39 cellular contexts compared by ENCODE assay signal in genomic region chr1:53998223-53998622, GRCh38. TPM values are rescaled to one million over a fixed set of nuclear protein-coding genes. Genes with fewer than 3 reads are reported as not detected.
"Had no signal": no experiment of that assay in that cellular context is flagged by ENCODE, and none has a peak within 500 bp of the region (broad histone marks: within the 10 kb centered on the region; RNA-seq: fewer than 3 reads in every experiment).

No MANE protein-coding gene starts in this region.

- H3K4me3 ChIP-seq: adrenal gland, ascending aorta, body of pancreas, breast epithelium, cardiac muscle cell had no signal

- H3K36me3 ChIP-seq: adrenal gland, ascending aorta, brain microvascular endothelial cell, breast epithelium, cardiac muscle cell had no signal

- DNase-seq: activated effector memory CD4-positive, alpha-beta T cell treated with anti-CD3 and anti-CD28 coated beads, Interleukin-2, amount 50 U/mL, for 16 hours; activated effector memory CD4-positive, alpha-beta T cell treated with Interleukin-2 at 50 U/mL for 16 hours; activated gamma-delta T cell; activated gamma-delta T cell treated with Interleukin-2 at 50 U/mL for 16 hours; activated naive CD4-positive, alpha-beta T cell; activated naive CD4-positive, alpha-beta T cell treated with anti-CD3 and anti-CD28 coated beads for 36 hours; activated naive CD4-positive, alpha-beta T cell treated with anti-CD3 and anti-CD28 coated beads, Interleukin-2, amount 10 ng/mL, durations not matched to agents 7 days and 5 days; activated naive CD4-positive, alpha-beta T cell treated with anti-CD3 and anti-CD28 coated beads, Interleukin-2, amount 50 U/mL, for 16 hours; activated naive CD4-positive, alpha-beta T cell treated with Interleukin-2 at 50 U/mL for 16 hours; activated naive CD8-positive, alpha-beta T cell treated with anti-CD3 and anti-CD28 coated beads for 36 hours; activated naive CD8-positive, alpha-beta T cell treated with anti-CD3 and anti-CD28 coated beads, Interleukin-2, amount 10 ng/mL, durations not matched to agents 7 days and 5 days; activated naive CD8-positive, alpha-beta T cell treated with anti-CD3 and anti-CD28 coated beads, Interleukin-2, amount 50 U/mL, for 24 hours; activated T-cell treated with anti-CD3 and anti-CD28 coated beads, Interleukin-2, amount 50 U/mL, for 4 hours; activated T-cell treated with anti-CD3 and anti-CD28 coated beads, Interleukin-2, amount 50 U/mL, for 48 hours; activated T-cell treated with anti-CD3 and anti-CD28 coated beads, Interleukin-2, amount 50 U/mL, for 72 hours; adrenal gland; amniotic stem cell; amygdala; anterior cingulate cortex; aorta; body of pancreas; brain microvascular endothelial cell; caudate nucleus; central memory CD4-positive, alpha-beta T cell; cerebellar nuclear complex had no signal

- H3K4me1 ChIP-seq: adrenal gland, ascending aorta, body of pancreas, breast epithelium had no signal

- FAIRE-seq: astrocyte, bronchial epithelial cell, colon had no signal

- H3K9me3 ChIP-seq: adrenal gland, ascending aorta, body of pancreas, breast epithelium had no signal

- H3K27me3 ChIP-seq: adrenal gland, ascending aorta, body of pancreas, brain microvascular endothelial cell, breast epithelium, cardiac muscle cell had no signal

- H3K27ac ChIP-seq: adrenal gland, ascending aorta, body of pancreas, brain microvascular endothelial cell, breast epithelium, cardiac muscle cell had no signal

- ATAC-seq: activated naive CD4-positive, alpha-beta T cell treated with anti-CD3 and anti-CD28 coated beads, Interleukin-2, amount 50 U/mL, for 72 hours; activated naive CD8-positive, alpha-beta T cell treated with anti-CD3 and anti-CD28 coated beads, Interleukin-2, amount 50 U/mL, for 24 hours; activated T-cell treated with anti-CD3 and anti-CD28 coated beads, Interleukin-2, amount 50 U/mL, for 4 hours; activated T-cell treated with anti-CD3 and anti-CD28 coated beads, Interleukin-2, amount 50 U/mL, for 72 hours; activated T-helper 17 cell treated with anti-CD3 and anti-CD28 coated beads, Interleukin-2, amount 50 U/mL, for 72 hours; body of pancreas had no signal

RNA-seq across cellular contexts. Expression of gene LDLRAD1, which starts 19.8 kb away (rescaled TPM):
- total RNA-seq: activated naive CD4-positive, alpha-beta T cell treated with anti-CD3 and anti-CD28 coated beads for 36 hours; activated naive CD4-positive, alpha-beta T cell treated with anti-CD3 and anti-CD28 coated beads, Interleukin-2, amount 50 U/mL, for 72 hours; activated naive CD8-positive, alpha-beta T cell treated with anti-CD3 and anti-CD28 coated beads for 36 hours; activated naive CD8-positive, alpha-beta T cell treated with anti-CD3 and anti-CD28 coated beads, Interleukin-2, amount 10 ng/mL, durations not matched to agents 7 days and 5 days; activated T-cell treated with anti-CD3 and anti-CD28 coated beads, Interleukin-2, amount 50 U/mL, for 4 hours; activated T-cell treated with anti-CD3 and anti-CD28 coated beads, Interleukin-2, amount 50 U/mL, for 72 hours; activated T-helper 1 cell treated with anti-CD3 and anti-CD28 coated beads, Interleukin-12 subunit alpha, Interleukin-12 subunit beta, Interleukin-2, Interleukin-4 antibody, amounts not matched to agents 30 ng/mL and 10 ng/mL and 1 ng/mL, durations not matched to agents 14 hours and 24 hours and 36 hours; activated T-helper 17 cell treated with anti-CD3 and anti-CD28 coated beads, Interleukin-2, amount 50 U/mL, for 72 hours; activated T-helper 2 cell treated with anti-CD3 and anti-CD28 coated beads, Interferon-gamma antibody, Interleukin-2, Interleukin-4, amounts not matched to agents 10 μg/mL and 5 μg/mL and 100 μg/mL, durations not matched to agents 14 hours and 24 hours and 36 hours; aorta; ascending aorta; astrocyte; body of pancreas; breast epithelium; cardiac muscle cell; cardiac septum; cerebellum; chondrocyte had no signal
- polyA plus RNA-seq: adipose tissue, aorta, cardiac muscle cell had no signal

RNA-seq across cellular contexts. Expression of gene IFT25, which starts 52.7 kb away (rescaled TPM):
- total RNA-seq: ascending aorta had no signal
